Comparison of ENCODE assay signal across 1 cellular context in genomic region chr2:604385-604784, GRCh38.
TF ChIP-seq lines count a peak whose summit lies in the region.

No MANE protein-coding gene starts in this region.

TF ChIP-seq in H1, 55 proteins besides CTCF, POLR2A, EP300 and RAD21:
- no peak for TF ChIP-seq RNF2 (IDR thresholded peaks at IDR 0.05; ENCODE audit: borderline replicate concordance, low read depth, low read length, missing control alignments, poor library complexity, severe bottlenecking)
- no peak for TF ChIP-seq POLR2AphosphoS5 (IDR thresholded peaks at IDR 0.05; ENCODE audit: low read depth, low read length)
- no peak for TF ChIP-seq CHD1 (IDR thresholded peaks at IDR 0.05; ENCODE audit: low read depth, low read length)
- no peak for TF ChIP-seq KDM4A (IDR thresholded peaks at IDR 0.05; ENCODE audit: low read depth, low read length, severe bottlenecking)
- no peak for TF ChIP-seq MAX (IDR thresholded peaks at IDR 0.05)
- no peak for TF ChIP-seq GABPA (IDR thresholded peaks at IDR 0.05; ENCODE audit: borderline replicate concordance, insufficient read depth, low read length)
- TF ChIP-seq TEAD4 (IDR thresholded peaks at IDR 0.05; ENCODE audit: low read depth, low read length): no peak
- TF ChIP-seq SIRT6 (IDR thresholded peaks at IDR 0.05; ENCODE audit: low read length): no peak
- TF ChIP-seq CBX8 (IDR thresholded peaks at IDR 0.05; ENCODE audit: borderline replicate concordance, low read depth, low read length): no peak
- no peak for TF ChIP-seq CEBPB (IDR thresholded peaks at IDR 0.05; ENCODE audit: low read depth, low read length)
- TF ChIP-seq, protein P1, sequence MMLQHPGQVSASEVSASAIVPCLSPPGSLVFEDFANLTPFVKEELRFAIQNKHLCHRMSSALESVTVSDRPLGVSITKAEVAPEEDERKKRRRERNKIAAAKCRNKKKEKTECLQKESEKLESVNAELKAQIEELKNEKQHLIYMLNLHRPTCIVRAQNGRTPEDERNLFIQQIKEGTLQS (IDR thresholded peaks at IDR 0.05; ENCODE audit: insufficient read depth, low read depth, low read length): no peak
- TF ChIP-seq, protein P2, sequence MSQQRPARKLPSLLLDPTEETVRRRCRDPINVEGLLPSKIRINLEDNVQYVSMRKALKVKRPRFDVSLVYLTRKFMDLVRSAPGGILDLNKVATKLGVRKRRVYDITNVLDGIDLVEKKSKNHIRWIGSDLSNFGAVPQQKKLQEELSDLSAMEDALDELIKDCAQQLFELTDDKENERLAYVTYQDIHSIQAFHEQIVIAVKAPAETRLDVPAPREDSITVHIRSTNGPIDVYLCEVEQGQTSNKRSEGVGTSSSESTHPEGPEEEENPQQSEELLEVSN (IDR thresholded peaks at IDR 0.05): no peak
- no peak for TF ChIP-seq CHD2 (IDR thresholded peaks at IDR 0.05; ENCODE audit: low read length)
- TF ChIP-seq, protein P3, sequence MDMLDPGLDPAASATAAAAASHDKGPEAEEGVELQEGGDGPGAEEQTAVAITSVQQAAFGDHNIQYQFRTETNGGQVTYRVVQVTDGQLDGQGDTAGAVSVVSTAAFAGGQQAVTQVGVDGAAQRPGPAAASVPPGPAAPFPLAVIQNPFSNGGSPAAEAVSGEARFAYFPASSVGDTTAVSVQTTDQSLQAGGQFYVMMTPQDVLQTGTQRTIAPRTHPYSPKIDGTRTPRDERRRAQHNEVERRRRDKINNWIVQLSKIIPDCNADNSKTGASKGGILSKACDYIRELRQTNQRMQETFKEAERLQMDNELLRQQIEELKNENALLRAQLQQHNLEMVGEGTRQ (IDR thresholded peaks at IDR 0.05; ENCODE audit: low read length): no peak
